ENCODE assay signal across 8 cellular contexts in the genomic region with DNA sequence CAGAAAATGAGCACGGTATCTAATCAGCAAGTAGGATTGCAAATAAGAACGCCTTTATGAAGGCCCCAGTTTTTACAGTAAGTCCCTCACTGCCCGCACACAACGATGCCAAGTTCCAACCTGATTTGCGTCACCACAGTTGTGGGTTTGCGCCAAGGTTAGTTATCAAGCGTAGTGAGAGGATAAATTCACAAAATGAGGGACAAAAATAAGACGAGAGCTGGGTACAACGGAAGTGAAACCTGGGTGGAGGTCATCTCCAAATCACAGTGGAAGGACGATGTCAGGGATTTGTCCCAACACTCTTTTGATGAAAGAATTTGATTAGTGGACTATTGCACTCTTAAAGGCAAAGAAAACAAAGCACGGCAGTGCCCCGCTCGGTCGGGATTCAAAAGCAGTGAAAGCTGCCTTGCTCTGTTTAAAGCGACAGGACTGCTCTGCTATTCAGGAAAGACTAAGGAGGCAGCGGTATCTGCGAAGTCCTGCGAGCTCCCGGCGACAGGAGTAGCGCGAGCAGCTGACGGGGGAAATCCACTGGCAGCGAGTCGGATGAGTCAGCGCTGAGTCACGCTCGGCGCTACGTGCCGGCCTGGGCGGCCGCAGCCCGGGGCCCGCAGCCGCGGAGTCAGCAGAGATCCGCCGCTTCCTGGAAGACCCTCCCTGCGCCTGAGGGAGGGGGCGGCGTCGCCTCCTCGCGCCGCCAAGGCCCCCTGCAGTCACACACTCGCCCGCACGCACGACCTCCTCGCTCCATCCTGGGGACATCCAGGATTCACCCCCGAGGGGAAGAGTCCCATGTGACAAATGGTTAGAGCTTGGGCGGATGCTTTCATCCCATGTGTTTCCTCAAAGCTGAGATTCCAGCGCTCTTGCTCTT.
DNase-seq lines count a peak whose midpoint lies in the region; ATAC-seq and TF ChIP-seq lines count a peak whose summit lies in the region.

No MANE protein-coding gene starts in this region.

- peak overlapping the region; percentile 79 for H3K9ac ChIP-seq in NT2/D1 (ENCODE audit: insufficient read length, low read depth)

- TF ChIP-seq CTCF in epithelial cell of esophagus (IDR thresholded peaks at IDR 0.05; ENCODE audit: insufficient read depth, low read depth, low read length, missing control alignments): no peak

- H3K4me1 ChIP-seq in NT2/D1 (ENCODE audit: insufficient read depth, insufficient read length) (no peaks in the 10 kb centered on the region), mononuclear cell (ENCODE audit: insufficient read depth, low read length) (peaks cover 26% of the 10 kb centered on the region)

- peak; percentile 94 for ATAC-seq in GM19468 (IDR thresholded peaks at IDR 0.05; ENCODE audit: extremely low read depth, unreplicated experiment)

- H3K9me3 ChIP-seq in NT2/D1 (ENCODE audit: insufficient read depth, low read length) (no peaks in the 10 kb centered on the region), mononuclear cell (ENCODE audit: low read depth, low read length) (no peaks in the 10 kb centered on the region)

- peak; percentile 94 for DNase-seq in COLO829 (ENCODE audit: low spot score)
- DNase-seq in HS-27A (ENCODE audit: low read depth): peak; percentile 79
- DNase-seq in NT2/D1 (ENCODE audit: low read depth, low spot score): peak; percentile 71
- DNase-seq in activated T-cell treated with anti-CD3 and anti-CD28 coated beads for 24 hours (ENCODE audit: low read depth): peak; percentile 86
- peak; percentile 98 for DNase-seq in epithelial cell of esophagus (ENCODE audit: low read depth)
- DNase-seq in stimulated activated CD8-positive, alpha-beta memory T cell treated with anti-CD3 and anti-CD28 coated beads, Interleukin-2, amount 100 ng/mL, for 48 hours (ENCODE audit: low read depth in 2 of 2): peak; percentile 85 to 88

- peaks cover 15% of the 10 kb centered on the region for H3K27me3 ChIP-seq in NT2/D1 (ENCODE audit: insufficient read depth, insufficient read length)
- no peaks in the 10 kb centered on the region for H3K27me3 ChIP-seq in mononuclear cell (ENCODE audit: insufficient read depth, low read length)

- H3K36me3 ChIP-seq in NT2/D1 (ENCODE audit: insufficient read depth, insufficient read length, low read length): no peaks in the 10 kb centered on the region

- H3K4me3 ChIP-seq in NT2/D1 (ENCODE audit: insufficient read length, low read depth): peak overlapping the region; percentile 57
- peak overlapping the region; percentile 49 for H3K4me3 ChIP-seq in epithelial cell of esophagus (ENCODE audit: low read length)
- peak overlapping the region; percentile 47 for H3K4me3 ChIP-seq in mononuclear cell (ENCODE audit: low read length)

Comparison
In these comparisons a context has a peak if more than half of its experiments do, and no peak if none do; other contexts are left out.
1. Peak in every context shown above with its lines: DNase-seq, ATAC-seq and H3K4me3 ChIP-seq.